ENCODE assay signal across 15 cellular contexts in genomic region chr6:23533954-23534725, GRCh38.
DNase-seq lines count a peak whose midpoint lies in the region; FAIRE-seq and TF ChIP-seq lines count a peak whose summit lies in the region.
"Had no signal": no experiment of that assay in that cellular context is flagged by ENCODE, and none has a peak within 500 bp of the region (broad histone marks: within the 10 kb centered on the region; RNA-seq: fewer than 3 reads in every experiment).

No MANE protein-coding gene starts in this region.

- peaks cover 7% of the 10 kb centered on the region for H3F3A ChIP-seq in neural cell (ENCODE audit: insufficient read depth, low read length, poor library complexity, severe bottlenecking)
- no peaks in the 10 kb centered on the region for H3F3A ChIP-seq in SK-N-SH (replicated peaks; ENCODE audit: insufficient read depth)

- H2AFZ ChIP-seq in neural cell (ENCODE audit: low read depth, low read length), result no peak overlapping the region
- H2AFZ ChIP-seq in SK-N-SH (ENCODE audit: low read depth), result no peak overlapping the region

- H3K9me3 ChIP-seq in neural cell (ENCODE audit: low read length) (no peaks in the 10 kb centered on the region), SK-N-SH (no peaks in the 10 kb centered on the region; the same call in 1 of the 2 replicates)
- H3K9me3 ChIP-seq: mucosa of descending colon had no signal

- no peak for TF ChIP-seq POLR2A in GM12892 (IDR thresholded peaks at IDR 0.05; ENCODE audit: low read depth, low read length)

- H4K20me1 ChIP-seq in neural cell (ENCODE audit: insufficient read depth), result no peaks in the 10 kb centered on the region
- H4K20me1 ChIP-seq in SK-N-SH (ENCODE audit: insufficient read depth), result no peaks in the 10 kb centered on the region

- H3K27ac ChIP-seq in neural cell (ENCODE audit: low read length) (peak overlapping the region; percentile 54), SK-N-SH (ENCODE audit: low read depth in 2 of 2, low read length in 1 of 2) (no peak overlapping the region)
- H3K27ac ChIP-seq: brain microvascular endothelial cell, KMS-11, VCaP had no signal

- H3K4me3 ChIP-seq in bronchial epithelial cell (ENCODE audit: low read depth, low read length) (no peak overlapping the region), neural cell (ENCODE audit: low read length) (no peak overlapping the region), SK-N-SH (ENCODE audit: low read depth in 2 of 2, low read length in 1 of 2) (no peak overlapping the region)
- H3K4me3 ChIP-seq: mucosa of descending colon had no signal

- POLR2A ChIA-PET in SK-N-SH (lab: Yijun Ruan, JAX), result no interaction called here

- H3K4me2 ChIP-seq in neural cell (ENCODE audit: low read length) (no peak overlapping the region), SK-N-SH (no peak overlapping the region)
- H3K4me2 ChIP-seq: KMS-11 had no signal

- H3K36me3 ChIP-seq in bronchial epithelial cell (ENCODE audit: control insufficient read depth, insufficient read depth, low read length) (no peaks in the 10 kb centered on the region), neural cell (ENCODE audit: insufficient read depth, low read length) (no peaks in the 10 kb centered on the region), SK-N-SH (replicated peaks in 1 of 2; ENCODE audit: control insufficient read depth in 1 of 2, insufficient read depth in 2 of 2, low read length in 1 of 2) (no peaks in the 10 kb centered on the region)
- H3K36me3 ChIP-seq: brain microvascular endothelial cell had no signal

- TF ChIP-seq RAD21 in neural cell (conservative IDR thresholded peaks at IDR 0.05) (no peak), SK-N-SH (IDR thresholded peaks at IDR 0.05; ENCODE audit: low read length) (no peak)

- no peaks in the 10 kb centered on the region for H3K9me2 ChIP-seq in neural cell (ENCODE audit: insufficient read depth, low read length)
- no peaks in the 10 kb centered on the region for H3K9me2 ChIP-seq in SK-N-SH

- DNase-seq in Daoy (ENCODE audit: low read depth) (peak; percentile 45), NCI-H2029 (lab: John Stamatoyannopoulos, UW) (peak; percentile 89), bronchial epithelial cell (ENCODE audit: low read depth) (peak; percentile 86), GM19240 (ENCODE audit: insufficient read length, low spot score) (no peak), GM12892 (ENCODE audit: insufficient read length) (no peak), SK-N-SH (no peak), NCI-H345 (lab: John Stamatoyannopoulos, UW) (no peak)
- DNase-seq: brain microvascular endothelial cell; effector CD4-positive, alpha-beta T cell; mucosa of descending colon; NCI-H187 treated with DMSO at 0.1 percent for 48 hours had no signal

- H3K4me1 ChIP-seq in SK-N-SH (ENCODE audit: control insufficient read depth in 1 of 2, insufficient read depth in 2 of 2, low read depth in 1 of 2, low read length in 1 of 2), result no peaks in the 10 kb centered on the region

- 23% methylated on average over 8 of the region's 8 CpGs for WGBS in SK-N-SH (ENCODE audit: low lambda C conversion rate)

- CTCF ChIA-PET in SK-N-SH (lab: Yijun Ruan, JAX), result interaction anchor here (1.2 to 2.1 kb wide), 2 partner anchors 17 to 1944 kb away, joined by 3 to 7 read pairs; no protein-coding TSS in a partner anchor

- no peak for FAIRE-seq in bronchial epithelial cell (lab: Jason Lieb, UNC)
- FAIRE-seq in GM12892 (lab: Jason Lieb, UNC), result no peak
- FAIRE-seq: frontal cortex had no signal

- TF ChIP-seq EP300 in neural cell (conservative IDR thresholded peaks at IDR 0.05; ENCODE audit: poor library complexity, severe bottlenecking) (no peak), SK-N-SH (IDR thresholded peaks at IDR 0.05; ENCODE audit: borderline replicate concordance in 1 of 2, low read depth in 1 of 2, low read length in 1 of 2) (no peak)

- no peaks in the 10 kb centered on the region for H3K27me3 ChIP-seq in bronchial epithelial cell (ENCODE audit: control insufficient read depth, insufficient read depth, low read length)
- no peaks in the 10 kb centered on the region for H3K27me3 ChIP-seq in neural cell (ENCODE audit: insufficient read depth, low read depth, low read length)
- H3K27me3 ChIP-seq in SK-N-SH (ENCODE audit: insufficient read depth), result no peaks in the 10 kb centered on the region
- H3K27me3 ChIP-seq: brain microvascular endothelial cell had no signal

- no peak for TF ChIP-seq CTCF in bronchial epithelial cell (IDR thresholded peaks at IDR 0.05; ENCODE audit: insufficient read depth, low read length, severe bottlenecking)
- TF ChIP-seq CTCF in neural cell (IDR thresholded peaks at IDR 0.05; ENCODE audit: poor library complexity, severe bottlenecking), result no peak
- no peak for TF ChIP-seq CTCF in SK-N-SH (IDR thresholded peaks at IDR 0.05)

- H3K79me2 ChIP-seq in neural cell (replicated peaks; ENCODE audit: insufficient read depth, low read length), result no peaks in the 10 kb centered on the region
- no peaks in the 10 kb centered on the region for H3K79me2 ChIP-seq in SK-N-SH (ENCODE audit: insufficient read depth)

- H3K9ac ChIP-seq in neural cell (ENCODE audit: low read length) (no peak overlapping the region), SK-N-SH (no peak overlapping the region)
- H3K9ac ChIP-seq: KMS-11 had no signal

TF ChIP-seq in neural cell, 6 proteins besides CTCF, POLR2A, EP300 and RAD21:
- TF ChIP-seq TAF1 (IDR thresholded peaks at IDR 0.05; ENCODE audit: low read depth) (no peak), EZH2 (IDR thresholded peaks at IDR 0.05; ENCODE audit: borderline replicate concordance, insufficient read depth, low read length, poor library complexity, severe bottlenecking) (no peak), MXI1 (conservative IDR thresholded peaks at IDR 0.05; ENCODE audit: poor library complexity, severe bottlenecking) (no peak), POLR2AphosphoS5 (IDR thresholded peaks at IDR 0.05) (peak; percentile 11), REST (IDR thresholded peaks at IDR 0.05; ENCODE audit: borderline replicate concordance) (peak; percentile 76)

TF ChIP-seq in SK-N-SH, 30 proteins besides CTCF, POLR2A, EP300 and RAD21:
- no peak for TF ChIP-seq TEAD4 (IDR thresholded peaks at IDR 0.05; ENCODE audit: borderline replicate concordance, insufficient read depth)
- no peak for TF ChIP-seq EZH2phosphoT487 (IDR thresholded peaks at IDR 0.05; ENCODE audit: borderline replicate concordance, low read depth)
- no peak for TF ChIP-seq POLR2AphosphoS5 (IDR thresholded peaks at IDR 0.05; ENCODE audit: low read depth, low read length)
- no peak for TF ChIP-seq ZBTB33 (IDR thresholded peaks at IDR 0.05; ENCODE audit: borderline replicate concordance, low read depth)
- TF ChIP-seq CHD2 (IDR thresholded peaks at IDR 0.05; ENCODE audit: low read length, partially characterized antibody), result no peak
- no peak for TF ChIP-seq SIN3A (IDR thresholded peaks at IDR 0.05; ENCODE audit: borderline replicate concordance, low read depth, low read length)
- TF ChIP-seq TCF12 (IDR thresholded peaks at IDR 0.05), result no peak
- no peak for TF ChIP-seq ELF1 (IDR thresholded peaks at IDR 0.05)
- no peak for TF ChIP-seq NRF1 (IDR thresholded peaks at IDR 0.05; ENCODE audit: low read depth, low read length)
- TF ChIP-seq, protein P1, sequence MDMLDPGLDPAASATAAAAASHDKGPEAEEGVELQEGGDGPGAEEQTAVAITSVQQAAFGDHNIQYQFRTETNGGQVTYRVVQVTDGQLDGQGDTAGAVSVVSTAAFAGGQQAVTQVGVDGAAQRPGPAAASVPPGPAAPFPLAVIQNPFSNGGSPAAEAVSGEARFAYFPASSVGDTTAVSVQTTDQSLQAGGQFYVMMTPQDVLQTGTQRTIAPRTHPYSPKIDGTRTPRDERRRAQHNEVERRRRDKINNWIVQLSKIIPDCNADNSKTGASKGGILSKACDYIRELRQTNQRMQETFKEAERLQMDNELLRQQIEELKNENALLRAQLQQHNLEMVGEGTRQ (IDR thresholded peaks at IDR 0.05; ENCODE audit: borderline replicate concordance, low read depth, low read length), result no peak
- no peak for TF ChIP-seq FOXJ3 (CRISPR knock-in tag; IDR thresholded peaks at IDR 0.05)
- no peak for TF ChIP-seq MEF2A (IDR thresholded peaks at IDR 0.05; ENCODE audit: borderline replicate concordance, low read depth)
- TF ChIP-seq SMC3 (IDR thresholded peaks at IDR 0.05; ENCODE audit: low read depth, low read length), result no peak
- TF ChIP-seq, protein P2, sequence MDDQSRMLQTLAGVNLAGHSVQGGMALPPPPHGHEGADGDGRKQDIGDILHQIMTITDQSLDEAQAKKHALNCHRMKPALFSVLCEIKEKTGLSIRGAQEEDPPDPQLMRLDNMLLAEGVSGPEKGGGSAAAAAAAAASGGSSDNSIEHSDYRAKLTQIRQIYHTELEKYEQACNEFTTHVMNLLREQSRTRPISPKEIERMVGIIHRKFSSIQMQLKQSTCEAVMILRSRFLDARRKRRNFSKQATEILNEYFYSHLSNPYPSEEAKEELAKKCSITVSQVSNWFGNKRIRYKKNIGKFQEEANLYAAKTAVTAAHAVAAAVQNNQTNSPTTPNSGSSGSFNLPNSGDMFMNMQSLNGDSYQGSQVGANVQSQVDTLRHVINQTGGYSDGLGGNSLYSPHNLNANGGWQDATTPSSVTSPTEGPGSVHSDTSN (IDR thresholded peaks at IDR 0.05), result no peak
- TF ChIP-seq YY1 (IDR thresholded peaks at IDR 0.05; ENCODE audit: low read depth), result no peak
- TF ChIP-seq FOXM1 (IDR thresholded peaks at IDR 0.05; ENCODE audit: low read depth), result no peak
- TF ChIP-seq TAF1 (IDR thresholded peaks at IDR 0.05; ENCODE audit: borderline replicate concordance, low read depth, low read length), result no peak
- no peak for TF ChIP-seq RCOR1 (IDR thresholded peaks at IDR 0.05; ENCODE audit: low read length)

Comparison
In these comparisons a context has a peak if more than half of its experiments do, and no peak if none do; other contexts are left out.
1. DNase-seq: peak in Daoy (single experiment), NCI-H2029 (single experiment) and bronchial epithelial cell (single experiment); none in GM19240 (single experiment), GM12892 (single experiment), SK-N-SH (single experiment) and NCI-H345 (single experiment).